27 cellular contexts compared by ENCODE assay signal in genomic region chr9:6927838-6928237, GRCh38.
"Had no signal": no experiment of that assay in that cellular context is flagged by ENCODE, and none has a peak within 500 bp of the region (broad histone marks: within the 10 kb centered on the region; RNA-seq: fewer than 3 reads in every experiment).

No MANE protein-coding gene starts in this region.

- H3K9me3 ChIP-seq: adrenal gland, Peyer's patch had no signal

- ATAC-seq: activated CD4-positive, alpha-beta T cell treated with anti-CD3 and anti-CD28 coated beads for 36 hours had no signal

- H3K36me3 ChIP-seq: adrenal gland, Peyer's patch had no signal

- H3K27me3 Mint-ChIP-seq: activated CD4-positive, alpha-beta memory T cell treated with anti-CD3 and anti-CD28 coated beads, Interleukin-2, amount 10 ng/mL, durations not matched to agents 7 days and 5 days; activated CD4-positive, alpha-beta T cell treated with anti-CD3 and anti-CD28 coated beads for 36 hours; activated naive CD8-positive, alpha-beta T cell treated with anti-CD3 and anti-CD28 coated beads, Interleukin-2, amount 10 ng/mL, durations not matched to agents 7 days and 5 days had no signal

- DNase-seq: activated CD4-positive, alpha-beta memory T cell treated with anti-CD3 and anti-CD28 coated beads, Interleukin-2, amount 10 ng/mL, durations not matched to agents 7 days and 5 days; activated CD4-positive, alpha-beta T cell treated with anti-CD3 and anti-CD28 coated beads for 36 hours; activated CD4-positive, alpha-beta T cell treated with anti-CD3 and anti-CD28 coated beads, Interleukin-2, amount 50 U/mL, for 1 hour; activated CD4-positive, CD25-positive, alpha-beta regulatory T cell; activated CD8-positive, alpha-beta memory T cell treated with anti-CD3 and anti-CD28 coated beads, Interleukin-2, amount 50 U/mL, for 48 hours; activated effector memory CD4-positive, alpha-beta T cell treated with Interleukin-2 at 50 U/mL for 16 hours; activated naive CD4-positive, alpha-beta T cell; activated naive CD8-positive, alpha-beta T cell treated with anti-CD3 and anti-CD28 coated beads, Interleukin-2, amount 10 ng/mL, durations not matched to agents 7 days and 5 days; activated T-cell treated with anti-CD3 and anti-CD28 coated beads, Interleukin-2, amount 50 U/mL, for 1 hour; adrenal gland; anterior cingulate cortex; caudate nucleus; IMR-90; KG1; NCI-H1048; NCI-H1417; NCI-H1930; NCI-H2107; NCI-H345; NCI-H510A treated with DMSO at 0.1 percent for 48 hours; NCI-H69; NK-92 treated with Interleukin-12 subunit alpha and Interleukin-12 subunit beta, amount 100 ng/mL, for 24 hours; Peyer's patch; SHP77 treated with DMSO at 0.1 percent for 48 hours; T1000 had no signal

- H3K27ac Mint-ChIP-seq: activated CD4-positive, alpha-beta memory T cell treated with anti-CD3 and anti-CD28 coated beads, Interleukin-2, amount 10 ng/mL, durations not matched to agents 7 days and 5 days; activated CD4-positive, alpha-beta T cell treated with anti-CD3 and anti-CD28 coated beads for 36 hours; activated naive CD8-positive, alpha-beta T cell treated with anti-CD3 and anti-CD28 coated beads, Interleukin-2, amount 10 ng/mL, durations not matched to agents 7 days and 5 days; T-helper 1 cell treated with Interleukin-12 subunit alpha and Interleukin-12 subunit beta and Interleukin-4 antibody, amounts not matched to agents 30 μg/mL and 1 μg/mL, for 36 hours had no signal

- H3K27me3 ChIP-seq: adrenal gland, Peyer's patch had no signal

- H3K27ac ChIP-seq: adrenal gland, Peyer's patch, RWPE1 had no signal

- H3K9me3 Mint-ChIP-seq: activated CD4-positive, alpha-beta memory T cell treated with anti-CD3 and anti-CD28 coated beads, Interleukin-2, amount 10 ng/mL, durations not matched to agents 7 days and 5 days; activated naive CD8-positive, alpha-beta T cell treated with anti-CD3 and anti-CD28 coated beads, Interleukin-2, amount 10 ng/mL, durations not matched to agents 7 days and 5 days; T-helper 1 cell treated with Interleukin-12 subunit alpha and Interleukin-12 subunit beta and Interleukin-4 antibody, amounts not matched to agents 30 μg/mL and 1 μg/mL, for 36 hours had no signal

- H3K4me3 Mint-ChIP-seq: activated CD4-positive, alpha-beta memory T cell treated with anti-CD3 and anti-CD28 coated beads, Interleukin-2, amount 10 ng/mL, durations not matched to agents 7 days and 5 days; activated CD4-positive, alpha-beta T cell treated with anti-CD3 and anti-CD28 coated beads for 36 hours; activated naive CD8-positive, alpha-beta T cell treated with anti-CD3 and anti-CD28 coated beads, Interleukin-2, amount 10 ng/mL, durations not matched to agents 7 days and 5 days; T-helper 1 cell treated with Interleukin-12 subunit alpha and Interleukin-12 subunit beta and Interleukin-4 antibody, amounts not matched to agents 30 μg/mL and 1 μg/mL, for 36 hours had no signal

- H3K4me3 ChIP-seq: adrenal gland, Peyer's patch had no signal
